In genomic region chr7:112788778-112789343, GRCh38 we compare ENCODE assay signal across 9 cellular contexts. TPM values are rescaled to one million over a fixed set of nuclear protein-coding genes. Genes with fewer than 3 reads are reported as not detected.
DNase-seq lines count a peak whose midpoint lies in the region; ATAC-seq and TF ChIP-seq lines count a peak whose summit lies in the region.
"Had no signal": no experiment of that assay in that cellular context is flagged by ENCODE, and none has a peak within 500 bp of the region (broad histone marks: within the 10 kb centered on the region; RNA-seq: fewer than 3 reads in every experiment).

No MANE protein-coding gene starts in this region.

- intact Hi-C loops in activated B cell treated with CpG ODN at 0.5 μM for 24 hours (cut with micrococcal nuclease), result no loop called here

- H3K9me3 Mint-ChIP-seq in activated B cell treated with CpG ODN at 0.5 μM for 24 hours, result no peaks in the 10 kb centered on the region
- H3K9me3 Mint-ChIP-seq in stimulated activated naive CD8-positive, alpha-beta T cell treated with anti-CD3 and anti-CD28 coated beads, Interleukin-15, amount 100 ng/mL, for 72 hours, result peaks cover 0 to 5% of the 10 kb centered on the region in 2 donors

- H3K4me2 ChIP-seq in SK-N-SH, result peak overlapping the region; percentile 79

- POLR2A ChIA-PET in SK-N-SH (lab: Yijun Ruan, JAX) (no interaction called here), activated B cell treated with CpG ODN at 0.5 μM for 24 hours (lab: Charles Lee) (interaction anchor here (1.6 to 2.6 kb wide), 3 partner anchors 9 to 338 kb away, joined by 6 to 17 read pairs (median 12); partner anchors contain the start of gene IFRD1)

- TF ChIP-seq EP300 in SK-N-SH (IDR thresholded peaks at IDR 0.05; ENCODE audit: borderline replicate concordance in 1 of 2, low read depth in 1 of 2, low read length in 1 of 2), result no peak

- DNase-seq in SK-N-SH (no peak), activated B cell treated with CpG ODN at 0.5 μM for 24 hours (no peak), AG08395 (ENCODE audit: low spot score) (no peak), ureter (ENCODE audit: low spot score) (no peak)
- DNase-seq in stimulated activated naive CD8-positive, alpha-beta T cell treated with anti-CD3 and anti-CD28 coated beads, Interleukin-15, amount 100 ng/mL, for 72 hours, result no peak
- DNase-seq: activated CD4-positive, alpha-beta T cell treated with anti-CD3 and anti-CD28 coated beads, Interleukin-2, amount 50 U/mL, for 1 hour had no signal

- H3K9me2 ChIP-seq in SK-N-SH, result no peaks in the 10 kb centered on the region

- H3K36me3 Mint-ChIP-seq in activated B cell treated with CpG ODN at 0.5 μM for 24 hours (ENCODE audit: low read depth), result peaks cover 23% of the 10 kb centered on the region

- H4K20me1 ChIP-seq in SK-N-SH (ENCODE audit: insufficient read depth), result no peaks in the 10 kb centered on the region

- H3K4me3 ChIP-seq in SK-N-SH (ENCODE audit: low read depth in 2 of 2, low read length in 1 of 2) (peak overlapping the region; percentile 73 to 98), iPS-15b (ENCODE audit: low read depth, low read length) (peak overlapping the region; percentile 90)

- TF ChIP-seq RAD21 in SK-N-SH (IDR thresholded peaks at IDR 0.05; ENCODE audit: low read length), result no peak

- H3K36me3 ChIP-seq in SK-N-SH (replicated peaks in 1 of 2; ENCODE audit: control insufficient read depth in 1 of 2, insufficient read depth in 2 of 2, low read length in 1 of 2) (peaks cover 8 to 9% of the 10 kb centered on the region in 2 experiments), iPS-15b (ENCODE audit: control insufficient read depth, insufficient read depth, low read length) (no peaks in the 10 kb centered on the region)

- 94% methylated on average over 3 of the region's 3 CpGs for WGBS in SK-N-SH (ENCODE audit: low lambda C conversion rate)

- H3F3A ChIP-seq in SK-N-SH (replicated peaks; ENCODE audit: insufficient read depth), result peaks cover 8% of the 10 kb centered on the region

- CTCF ChIA-PET in SK-N-SH (lab: Yijun Ruan, JAX) (interaction anchor here (0.9 to 2.3 kb wide), 3 partner anchors 10 to 199 kb away, joined by 3 to 5 read pairs (median 4); no protein-coding TSS in a partner anchor), activated B cell treated with CpG ODN at 0.5 μM for 24 hours (lab: Charles Lee) (no interaction called here)

- H2AFZ ChIP-seq in SK-N-SH (ENCODE audit: low read depth), result peak overlapping the region; percentile 94

- ATAC-seq in SK-N-SH treated with all-trans-retinoic acid at 6 μM for 48 hours (no peak), activated B cell treated with CpG ODN at 0.5 μM for 24 hours (ENCODE audit: low read depth) (no peak), HG02970 (IDR thresholded peaks at IDR 0.05; ENCODE audit: low FRiP score, unreplicated experiment) (no peak)
- ATAC-seq in stimulated activated naive CD8-positive, alpha-beta T cell treated with anti-CD3 and anti-CD28 coated beads, Interleukin-15, amount 100 ng/mL, for 72 hours, result no peak

- no peak overlapping the region for H3K27ac Mint-ChIP-seq in activated B cell treated with CpG ODN at 0.5 μM for 24 hours
- no peak overlapping the region for H3K27ac Mint-ChIP-seq in stimulated activated naive CD8-positive, alpha-beta T cell treated with anti-CD3 and anti-CD28 coated beads, Interleukin-15, amount 100 ng/mL, for 72 hours

- H3K27me3 ChIP-seq in SK-N-SH (ENCODE audit: insufficient read depth) (no peaks in the 10 kb centered on the region), iPS-15b (ENCODE audit: control insufficient read depth, insufficient read depth, low read length) (no peaks in the 10 kb centered on the region)

- H3K4me1 ChIP-seq in SK-N-SH (ENCODE audit: control insufficient read depth in 1 of 2, insufficient read depth in 2 of 2, low read depth in 1 of 2, low read length in 1 of 2) (peaks cover 0 to 14% of the 10 kb centered on the region in 2 experiments; a peak in 2 of 4 replicates), iPS-15b (ENCODE audit: control insufficient read depth, insufficient read depth, low read length) (no peaks in the 10 kb centered on the region)

- no peaks in the 10 kb centered on the region for H3K27me3 Mint-ChIP-seq in activated B cell treated with CpG ODN at 0.5 μM for 24 hours
- no peaks in the 10 kb centered on the region for H3K27me3 Mint-ChIP-seq in stimulated activated naive CD8-positive, alpha-beta T cell treated with anti-CD3 and anti-CD28 coated beads, Interleukin-15, amount 100 ng/mL, for 72 hours

- no peak for TF ChIP-seq CTCF in SK-N-SH (IDR thresholded peaks at IDR 0.05)
- TF ChIP-seq CTCF in activated B cell treated with CpG ODN at 0.5 μM for 24 hours (IDR thresholded peaks at IDR 0.05), result no peak

- H3K9me3 ChIP-seq in SK-N-SH, result no peaks in the 10 kb centered on the region
- no peaks in the 10 kb centered on the region for H3K9me3 ChIP-seq in iPS-15b (ENCODE audit: control insufficient read depth, insufficient read depth, low read length)

- H3K27ac ChIP-seq in SK-N-SH (ENCODE audit: low read depth in 2 of 2, low read length in 1 of 2), result peak overlapping the region in 1 of 2 experiments; percentile 87; a peak in 2 of 4 replicates

- H3K4me3 Mint-ChIP-seq in activated B cell treated with CpG ODN at 0.5 μM for 24 hours, result peak overlapping the region; percentile 91
- H3K4me3 Mint-ChIP-seq in stimulated activated naive CD8-positive, alpha-beta T cell treated with anti-CD3 and anti-CD28 coated beads, Interleukin-15, amount 100 ng/mL, for 72 hours, result peak overlapping the region; percentile 91 to 97

- H3K9ac ChIP-seq in SK-N-SH (peak overlapping the region; percentile 86), iPS-15b (ENCODE audit: low read depth, low read length) (no peak overlapping the region)

- peaks cover 27% of the 10 kb centered on the region for H3K4me1 Mint-ChIP-seq in activated B cell treated with CpG ODN at 0.5 μM for 24 hours
- peaks cover 39% of the 10 kb centered on the region for H3K4me1 Mint-ChIP-seq in stimulated activated naive CD8-positive, alpha-beta T cell treated with anti-CD3 and anti-CD28 coated beads, Interleukin-15, amount 100 ng/mL, for 72 hours

- H3K79me2 ChIP-seq in SK-N-SH (ENCODE audit: insufficient read depth), result peaks cover 41% of the 10 kb centered on the region

TF ChIP-seq in SK-N-SH, 30 proteins besides CTCF, POLR2A, EP300 and RAD21 (continues in another document):
- TF ChIP-seq NFIC (IDR thresholded peaks at IDR 0.05; ENCODE audit: borderline replicate concordance) (no peak), REST (IDR thresholded peaks at IDR 0.05; ENCODE audit: low read depth, low read length) (no peak), RFX5 (IDR thresholded peaks at IDR 0.05; ENCODE audit: low read length) (no peak), ELF1 (IDR thresholded peaks at IDR 0.05) (no peak)

TF ChIP-seq in SK-N-SH treated with all-trans-retinoic acid at 6 μM for 48 hours, 23 proteins besides CTCF, POLR2A, EP300 and RAD21 (continues in another document):
- TF ChIP-seq POU6F1 (CRISPR knock-in tag; IDR thresholded peaks at IDR 0.05; ENCODE audit: borderline replicate concordance, low read depth), result no peak
- TF ChIP-seq CREB5 (CRISPR knock-in tag; IDR thresholded peaks at IDR 0.05; ENCODE audit: low read depth), result no peak
- TF ChIP-seq SNAI2 (CRISPR knock-in tag; IDR thresholded peaks at IDR 0.05), result no peak
- no peak for TF ChIP-seq ZNF565 (CRISPR knock-in tag; conservative IDR thresholded peaks at IDR 0.05; ENCODE audit: low read depth)
- no peak for TF ChIP-seq ZFP30 (CRISPR knock-in tag; IDR thresholded peaks at IDR 0.05)
- no peak for TF ChIP-seq TOX (CRISPR knock-in tag; IDR thresholded peaks at IDR 0.05; ENCODE audit: borderline replicate concordance)
- no peak for TF ChIP-seq ISL1 (CRISPR knock-in tag; IDR thresholded peaks at IDR 0.05)
- no peak for TF ChIP-seq ZC3H10 (CRISPR knock-in tag; IDR thresholded peaks at IDR 0.05)

RNA-seq across cellular contexts. Expression of gene TMEM168, which starts 1.3 kb away (rescaled TPM):
- 32.2 and 39.6 TPM in 2 replicates for polyA plus RNA-seq in SK-N-SH (2012; rRNA removed)
- polyA plus RNA-seq in SK-N-SH (2012; cell fraction: cytosol; rRNA removed), result 31.3 and 33.9 TPM in 2 replicates
- 45.5 and 80.4 TPM in 2 replicates for polyA plus RNA-seq in SK-N-SH (2012; cell fraction: nucleus; rRNA removed)
- 22.1 and 24.2 TPM in 2 replicates for total RNA-seq in activated B cell treated with CpG ODN at 0.5 μM for 24 hours
- 63.0 TPM for total RNA-seq in ureter
